8 cellular contexts compared by ENCODE assay signal in genomic region chr16:1610841-1611653, GRCh38. TPM values are rescaled to one million over a fixed set of nuclear protein-coding genes. Genes with fewer than 3 reads are reported as not detected.
A peak's percentile ranks its signal among the peaks of the same experiment; 100 is the strongest.
DNase-seq lines count a peak whose midpoint lies in the region; ATAC-seq and TF ChIP-seq lines count a peak whose summit lies in the region.

No MANE protein-coding gene starts in this region.

- H3K4me3 ChIP-seq in GM12864 (ENCODE audit: low read depth, low read length) (peak overlapping the region; percentile 72), cardiac fibroblast (replicated peaks in 1 of 2; ENCODE audit: low read depth in 2 of 2, low read length in 2 of 2) (peak overlapping the region; percentile 65 to 79), lower lobe of right lung (peak overlapping the region; percentile 92), tibial artery (peak overlapping the region; percentile 81 to 86)

- peak; percentile 25 to 26 for ATAC-seq in lower lobe of right lung
- no peak for ATAC-seq in HG03025 (IDR thresholded peaks at IDR 0.05; ENCODE audit: low FRiP score, unreplicated experiment)

- H3K9me3 ChIP-seq in lower lobe of right lung, result no peaks in the 10 kb centered on the region
- H3K9me3 ChIP-seq in tibial artery, result no peaks in the 10 kb centered on the region

- H3K36me3 ChIP-seq in lower lobe of right lung (peaks cover 17% of the 10 kb centered on the region), tibial artery (peaks cover 0 to 12% (median 10%) of the 10 kb centered on the region in 3 donors)

- H3K27ac ChIP-seq in lower lobe of right lung (peak overlapping the region; percentile 86), tibial artery (peak overlapping the region; percentile 84 to 91)

- DNase-seq in GM12864 (ENCODE audit: low read depth), result no peak
- DNase-seq in NCI-H526 treated with DMSO at 0.1 percent for 48 hours (lab: John Stamatoyannopoulos, UW), result peak; percentile 57
- DNase-seq in cardiac fibroblast (ENCODE audit: low read depth in 2 of 2), result peak in 1 of 2 donors; percentile 14
- no peak for DNase-seq in lower lobe of right lung
- DNase-seq in tibial artery, result peak in 1 of 2 donors; percentile 40
- no peak for DNase-seq in OCI-M2 (lab: John Stamatoyannopoulos, UW; ENCODE audit: unreplicated experiment)
- DNase-seq in NCI-H748 treated with DMSO at 0.1 percent for 48 hours (lab: John Stamatoyannopoulos, UW), result no peak

- TF ChIP-seq CTCF in GM12864 (IDR thresholded peaks at IDR 0.05; ENCODE audit: low read depth, low read length, missing control alignments) (no peak), cardiac fibroblast (IDR thresholded peaks at IDR 0.05; ENCODE audit: low read depth, low read length) (no peak), lower lobe of right lung (IDR thresholded peaks at IDR 0.05) (no peak), tibial artery (IDR thresholded peaks at IDR 0.05) (no peak)

- no peaks in the 10 kb centered on the region for H3K27me3 ChIP-seq in lower lobe of right lung (ENCODE audit: low read depth)
- H3K27me3 ChIP-seq in tibial artery, result no peaks in the 10 kb centered on the region

- H3K4me1 ChIP-seq in lower lobe of right lung, result peaks cover 49% of the 10 kb centered on the region
- peaks cover 0 to 47% (median 29%) of the 10 kb centered on the region in 4 donors for H3K4me1 ChIP-seq in tibial artery

- intact Hi-C loops in lower lobe of right lung (cut with DNase I), result no loop called here
- intact Hi-C loops in tibial artery (cut with DNase I; ENCODE audit: low total_unique reads), result loop anchor here (5.0 kb wide), 2 partner anchors 119 to 361 kb away; partner anchors contain the start of genes TBL3 and TELO2

RNA-seq across cellular contexts. Expression of gene IFT140, which starts 0.8 kb away (rescaled TPM):
- 42.2 TPM for total RNA-seq in lower lobe of right lung

RNA-seq across cellular contexts. Expression of gene CRAMP1, which starts 1.1 kb away (rescaled TPM):
- total RNA-seq in lower lobe of right lung, result 24.1 TPM
